In genomic region chr3:47283193-47283537, GRCh38 we compare ENCODE assay signal across 1 cellular context.
TF ChIP-seq lines count a peak whose summit lies in the region.

No MANE protein-coding gene starts in this region.

TF ChIP-seq in A549, 52 proteins besides CTCF, POLR2A, EP300 and RAD21 (continued from another document):
- TF ChIP-seq, protein P1, sequence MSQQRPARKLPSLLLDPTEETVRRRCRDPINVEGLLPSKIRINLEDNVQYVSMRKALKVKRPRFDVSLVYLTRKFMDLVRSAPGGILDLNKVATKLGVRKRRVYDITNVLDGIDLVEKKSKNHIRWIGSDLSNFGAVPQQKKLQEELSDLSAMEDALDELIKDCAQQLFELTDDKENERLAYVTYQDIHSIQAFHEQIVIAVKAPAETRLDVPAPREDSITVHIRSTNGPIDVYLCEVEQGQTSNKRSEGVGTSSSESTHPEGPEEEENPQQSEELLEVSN (IDR thresholded peaks at IDR 0.05; ENCODE audit: borderline replicate concordance, low read depth), result no peak
- no peak for TF ChIP-seq NPAS2 (CRISPR knock-in tag; IDR thresholded peaks at IDR 0.05; ENCODE audit: borderline replicate concordance)
- no peak for TF ChIP-seq FOXS1 (CRISPR knock-in tag; IDR thresholded peaks at IDR 0.05)
